In the genomic region with DNA sequence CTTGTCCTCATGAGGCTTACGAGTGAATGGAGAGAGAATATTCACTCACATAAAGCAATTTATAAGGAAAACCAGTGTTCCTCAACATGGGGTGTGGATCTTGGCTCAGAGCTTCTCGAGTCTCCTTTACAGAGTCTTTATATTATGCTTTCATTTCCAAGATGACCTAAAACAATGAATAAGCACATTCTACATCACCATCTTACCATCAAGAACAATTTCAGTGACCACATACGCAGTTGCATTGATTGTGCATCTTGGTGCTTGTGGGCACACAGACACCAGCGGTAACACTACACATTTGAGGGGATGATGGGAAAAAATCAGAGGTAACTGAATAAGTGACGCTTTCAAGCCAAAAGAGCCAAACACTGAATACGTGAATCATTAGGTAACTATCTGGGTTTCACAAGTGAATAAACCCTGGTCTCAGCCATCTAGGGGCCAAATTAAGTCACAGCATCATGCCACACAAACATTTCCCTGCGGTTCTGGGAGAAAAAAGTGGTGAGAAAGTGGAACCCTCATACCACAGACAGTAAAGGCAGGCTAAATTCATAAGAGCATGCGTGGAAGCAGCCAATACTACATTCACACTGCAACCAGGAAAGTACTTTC, we compare ENCODE assay signal across 10 cellular contexts. TPM values are rescaled to one million over a fixed set of nuclear protein-coding genes. Genes with fewer than 3 reads are reported as not detected.
A peak's percentile ranks its signal among the peaks of the same experiment; 100 is the strongest.
DNase-seq lines count a peak whose midpoint lies in the region; ATAC-seq lines count a peak whose summit lies in the region.
"Had no signal": no experiment of that assay in that cellular context is flagged by ENCODE, and none has a peak within 500 bp of the region (broad histone marks: within the 10 kb centered on the region; RNA-seq: fewer than 3 reads in every experiment).

No MANE protein-coding gene starts in this region.

- H3K4me3 Mint-ChIP-seq in activated CD4-positive, alpha-beta memory T cell treated with anti-CD3 and anti-CD28 coated beads for 36 hours: no peak overlapping the region

- peaks cover 12% of the 10 kb centered on the region for H3K4me1 Mint-ChIP-seq in activated CD4-positive, alpha-beta memory T cell treated with anti-CD3 and anti-CD28 coated beads for 36 hours (ENCODE audit: low read depth)

- peak; percentile 62 for DNase-seq in AG08395 (ENCODE audit: low spot score)
- DNase-seq in H4 (ENCODE audit: low spot score): peak; percentile 36
- peak; percentile 48 for DNase-seq in activated CD4-positive, alpha-beta memory T cell treated with anti-CD3 and anti-CD28 coated beads for 36 hours
- DNase-seq in iPS-NIHi11 (ENCODE audit: low spot score): peak; percentile 16
- DNase-seq: midbrain, SHP77 treated with DMSO at 0.1 percent for 48 hours had no signal

- POLR2A ChIA-PET in activated CD4-positive, alpha-beta memory T cell treated with anti-CD3 and anti-CD28 coated beads for 36 hours (lab: Charles Lee): no interaction called here

- CTCF ChIA-PET in activated CD4-positive, alpha-beta memory T cell treated with anti-CD3 and anti-CD28 coated beads for 36 hours (lab: Charles Lee): interaction anchor here (1.3 kb wide), 1 partner anchor 81 kb away, joined by 3 read pairs; no protein-coding TSS in a partner anchor

- intact Hi-C loops in activated CD4-positive, alpha-beta memory T cell treated with anti-CD3 and anti-CD28 coated beads for 36 hours (cut with micrococcal nuclease): no loop called here

- ATAC-seq in HG03354 (IDR thresholded peaks at IDR 0.05; ENCODE audit: poor library complexity, severe bottlenecking, unreplicated experiment) (no peak), HG02610 (IDR thresholded peaks at IDR 0.05; ENCODE audit: unreplicated experiment) (no peak), GM18868 (IDR thresholded peaks at IDR 0.05; ENCODE audit: unreplicated experiment) (no peak), GM19452 (IDR thresholded peaks at IDR 0.05; ENCODE audit: unreplicated experiment) (no peak)

- no peaks in the 10 kb centered on the region for H3K9me3 Mint-ChIP-seq in activated CD4-positive, alpha-beta memory T cell treated with anti-CD3 and anti-CD28 coated beads for 36 hours

- peaks cover 24% of the 10 kb centered on the region for H3K36me3 Mint-ChIP-seq in activated CD4-positive, alpha-beta memory T cell treated with anti-CD3 and anti-CD28 coated beads for 36 hours

- H3K27ac Mint-ChIP-seq in activated CD4-positive, alpha-beta memory T cell treated with anti-CD3 and anti-CD28 coated beads for 36 hours: peak overlapping the region; percentile 36

- no peaks in the 10 kb centered on the region for H3K27me3 Mint-ChIP-seq in activated CD4-positive, alpha-beta memory T cell treated with anti-CD3 and anti-CD28 coated beads for 36 hours

RNA-seq across cellular contexts. Expression of a gene that starts 9.4 kb away (rescaled TPM):
- 5.2 and 8.1 TPM in 2 replicates for total RNA-seq in H4 (2014; rRNA removed; shearing (Covaris generic))
- total RNA-seq in activated CD4-positive, alpha-beta memory T cell treated with anti-CD3 and anti-CD28 coated beads for 36 hours: 10 to 100 TPM; 21.1 to 21.5 TPM

RNA-seq across cellular contexts. Expression of a gene that starts 16.3 kb away (rescaled TPM):
- 24.6 and 32.4 TPM in 2 replicates for total RNA-seq in H4 (2014; rRNA removed; shearing (Covaris generic))
- 10 to 100 TPM; 37.8 to 37.9 TPM for total RNA-seq in activated CD4-positive, alpha-beta memory T cell treated with anti-CD3 and anti-CD28 coated beads for 36 hours

RNA-seq across cellular contexts. Expression of a gene that starts 37.8 kb away (rescaled TPM):
- total RNA-seq in H4 (2014; rRNA removed; shearing (Covaris generic)): 1,542 and 1,557 TPM in 2 replicates
- total RNA-seq in activated CD4-positive, alpha-beta memory T cell treated with anti-CD3 and anti-CD28 coated beads for 36 hours: 1,000 to 10,000 TPM; 1,774 to 1,791 TPM

RNA-seq across cellular contexts. Expression of a gene that starts 54.2 kb away (rescaled TPM):
- total RNA-seq in H4 (2014; rRNA removed; shearing (Covaris generic)): 99.0 and 133 TPM in 2 replicates
- total RNA-seq in activated CD4-positive, alpha-beta memory T cell treated with anti-CD3 and anti-CD28 coated beads for 36 hours: 100 to 1,000 TPM; 134 to 139 TPM
